Comparison of ENCODE assay signal across 10 cellular contexts in the genomic region with DNA sequence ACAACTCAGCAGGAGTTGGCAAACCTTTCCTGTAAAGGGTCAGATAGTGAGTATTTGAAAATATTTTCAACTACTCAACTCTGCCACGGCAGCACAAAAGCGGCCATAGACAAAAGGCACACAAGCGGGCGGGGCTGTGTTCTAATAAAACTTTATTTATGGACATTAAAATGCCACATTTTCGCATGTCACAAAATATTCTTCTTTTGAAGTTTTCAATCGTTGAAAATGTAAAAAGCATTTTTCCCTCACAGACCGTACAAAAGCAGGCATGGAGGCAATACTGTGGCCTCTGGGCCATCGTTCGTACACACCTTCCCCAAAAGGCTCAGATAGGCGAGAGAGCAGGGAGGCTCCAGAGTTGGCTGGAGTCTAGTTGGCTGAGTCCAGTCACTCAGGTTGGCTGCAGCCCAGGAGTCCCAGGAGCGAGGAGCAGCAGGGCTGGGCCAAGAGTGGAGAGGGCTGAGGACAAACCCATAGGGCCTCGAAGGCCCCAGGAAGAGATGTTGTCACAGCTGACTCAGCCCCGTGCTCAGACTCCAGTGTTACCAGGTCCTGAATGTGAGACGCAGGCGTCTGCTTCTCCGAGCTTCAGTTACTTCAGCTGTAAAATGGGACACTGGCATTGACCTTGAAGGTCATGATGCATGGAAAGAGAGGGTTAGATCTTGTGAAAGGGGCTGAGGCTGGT. TPM values are rescaled to one million over a fixed set of nuclear protein-coding genes. Genes with fewer than 3 reads are reported as not detected.
A peak's percentile ranks its signal among the peaks of the same experiment; 100 is the strongest.
DNase-seq lines count a peak whose midpoint lies in the region; ATAC-seq and TF ChIP-seq lines count a peak whose summit lies in the region.
"Had no signal": no experiment of that assay in that cellular context is flagged by ENCODE, and none has a peak within 500 bp of the region (broad histone marks: within the 10 kb centered on the region; RNA-seq: fewer than 3 reads in every experiment).

No MANE protein-coding gene starts in this region.

- intact Hi-C loops in posterior vena cava (cut with DNase I): no loop called here

- TF ChIP-seq CTCF in epithelial cell of proximal tubule (conservative IDR thresholded peaks at IDR 0.05; ENCODE audit: low read depth, low read length) (no peak), omental fat pad (IDR thresholded peaks at IDR 0.05) (no peak)

- no peak overlapping the region for H3K4me3 ChIP-seq in epithelial cell of proximal tubule (ENCODE audit: low read depth, low read length)
- H3K4me3 ChIP-seq: suprapubic skin had no signal

- no peak for ATAC-seq in HG02623 (IDR thresholded peaks at IDR 0.05; ENCODE audit: unreplicated experiment)
- ATAC-seq in omental fat pad (ENCODE audit: low FRiP score): no peak

- DNase-seq in EH (ENCODE audit: low read depth): peak; percentile 77
- peak; percentile 24 for DNase-seq in NCI-H446 treated with DMSO at 0.1 percent for 48 hours (lab: John Stamatoyannopoulos, UW)
- DNase-seq in epithelial cell of proximal tubule (ENCODE audit: low read depth): peak; percentile 37
- peak; percentile 76 for DNase-seq in posterior vena cava (ENCODE audit: low spot score)
- no peak for DNase-seq in omental fat pad (ENCODE audit: low spot score)
- DNase-seq in NCI-H345 (lab: John Stamatoyannopoulos, UW): no peak
- DNase-seq in stimulated activated CD4-positive, alpha-beta T cell treated with anti-CD3 and anti-CD28 coated beads, Interleukin-15, amount 100 ng/mL, for 24 hours: no peak
- DNase-seq: activated T-cell treated with anti-CD3 and anti-CD28 coated beads, Interleukin-2, amount 50 U/mL, for 48 hours had no signal

RNA-seq across cellular contexts. Expression of a gene that starts 42.5 kb away (rescaled TPM):
- 115 and 134 TPM in 2 replicates for total RNA-seq in epithelial cell of proximal tubule
- 1 to 10 TPM; 1.2 to 3.0 TPM for total RNA-seq in posterior vena cava
- total RNA-seq in omental fat pad: 1 to 10 TPM in 3 of 4 donors, under 1 TPM in 1; 0.50 to 5.4 (median 1.6) TPM

Comparison
In these comparisons a context has a peak if more than half of its experiments do, and no peak if none do; other contexts are left out.
1. DNase-seq: peak in EH (single experiment), NCI-H446 treated with DMSO at 0.1 percent for 48 hours (single experiment), epithelial cell of proximal tubule (single experiment) and posterior vena cava (single experiment); none in omental fat pad (single experiment), NCI-H345 (single experiment) and stimulated activated CD4-positive, alpha-beta T cell treated with anti-CD3 and anti-CD28 coated beads, Interleukin-15, amount 100 ng/mL, for 24 hours (single experiment).
2. RNA of a gene that starts 42.5 kb away (total RNA-seq): 115 to 134 TPM in epithelial cell of proximal tubule; 1.2 to 3.0 TPM in posterior vena cava and 0.50 to 5.4 TPM in omental fat pad; every median in the first group is over 10 times any median in the second.